Comparison of ENCODE assay signal across 9 cellular contexts in the genomic region with DNA sequence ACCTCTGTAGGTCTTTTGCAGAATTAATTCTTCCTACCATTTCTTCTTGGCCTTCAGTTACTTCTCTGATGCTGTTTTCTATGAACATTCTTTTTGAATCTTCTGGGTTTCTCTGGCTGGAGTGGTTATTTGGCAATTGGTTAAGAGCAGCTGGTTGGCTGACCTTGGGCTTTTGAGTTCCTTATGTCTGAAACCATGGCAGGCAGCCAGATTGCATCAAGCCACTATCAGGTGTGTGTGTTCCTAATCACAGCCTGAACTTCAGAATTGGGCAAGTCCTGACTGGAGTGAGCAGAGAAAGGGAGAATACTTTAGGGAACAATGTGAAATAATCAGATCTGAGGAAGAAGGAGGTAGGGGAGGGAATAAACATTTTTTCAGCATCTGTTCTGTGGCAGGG.
A peak's percentile ranks its signal among the peaks of the same experiment; 100 is the strongest.
DNase-seq lines count a peak whose midpoint lies in the region; ATAC-seq, FAIRE-seq and TF ChIP-seq lines count a peak whose summit lies in the region.
"Had no signal": no experiment of that assay in that cellular context is flagged by ENCODE, and none has a peak within 500 bp of the region (broad histone marks: within the 10 kb centered on the region; RNA-seq: fewer than 3 reads in every experiment).

No MANE protein-coding gene starts in this region.

- H3K9ac ChIP-seq in HepG2 (ENCODE audit: insufficient read depth, low read depth, low read length), result no peak overlapping the region

- H3K4me1 ChIP-seq in breast epithelium, result peaks cover 0 to 4% of the 10 kb centered on the region in 2 donors
- no peaks in the 10 kb centered on the region for H3K4me1 ChIP-seq in HepG2 (ENCODE audit: insufficient read depth, low read length)
- H3K4me1 ChIP-seq in upper lobe of right lung, result peaks cover 29% of the 10 kb centered on the region

- no peak for FAIRE-seq in HepG2 (lab: Jason Lieb, UNC)

- no peaks in the 10 kb centered on the region for H4K20me1 ChIP-seq in HepG2 (ENCODE audit: insufficient read depth, low read length)

- H3K79me2 ChIP-seq in HepG2 (ENCODE audit: insufficient read depth, low read length), result no peaks in the 10 kb centered on the region

- peak; percentile 23 to 62 for DNase-seq in NCI-H524 (lab: John Stamatoyannopoulos, UW)
- no peak for DNase-seq in NCI-H524 treated with DMSO at 0.1 percent for 48 hours (lab: John Stamatoyannopoulos, UW)
- peak in 1 of 2 donors; percentile 78 for DNase-seq in breast epithelium (ENCODE audit: low spot score in 2 of 2)
- peak; percentile 39 for DNase-seq in HepG2 (ENCODE audit: low spot score)
- DNase-seq in upper lobe of right lung, result peak; percentile 87
- no peak for DNase-seq in ACHN

- CTCF ChIA-PET in HepG2 (lab: Yijun Ruan, JAX; ENCODE audit: low intra/inter-chr PET ratio, low total read pairs), result no interaction called here

- no peaks in the 10 kb centered on the region for H3K27me3 ChIP-seq in breast epithelium
- no peaks in the 10 kb centered on the region for H3K27me3 ChIP-seq in HepG2 (ENCODE audit: control insufficient read depth in 1 of 2, insufficient read depth in 2 of 2, low read length in 2 of 2)
- H3K27me3 ChIP-seq in upper lobe of right lung, result no peaks in the 10 kb centered on the region
- H3K27me3 ChIP-seq: neutrophil had no signal

- POLR2A ChIA-PET in HepG2 (lab: Yijun Ruan, JAX), result no interaction called here

- TF ChIP-seq EP300 in HepG2 (IDR thresholded peaks at IDR 0.05; ENCODE audit: low read depth in 2 of 2, low read length in 2 of 2) (no peak), HepG2 (CRISPR knock-in tag; IDR thresholded peaks at IDR 0.05; ENCODE audit: borderline replicate concordance) (no peak)

- peak; percentile 31; the same call in 1 of the 3 replicates for ATAC-seq in HepG2
- ATAC-seq in upper lobe of right lung, result peak; percentile 81
- ATAC-seq in HG02870 (IDR thresholded peaks at IDR 0.05; ENCODE audit: unreplicated experiment), result no peak
- ATAC-seq in HG02623 (IDR thresholded peaks at IDR 0.05; ENCODE audit: unreplicated experiment), result no peak

- TF ChIP-seq RAD21 in HepG2 (CRISPR knock-in tag; IDR thresholded peaks at IDR 0.05), result no peak

- H2AFZ ChIP-seq in HepG2 (ENCODE audit: low read length), result no peak overlapping the region

- H3K4me3 ChIP-seq in breast epithelium (no peak overlapping the region), HepG2 (replicated peaks in 1 of 3; ENCODE audit: insufficient read depth in 1 of 3, low read depth in 2 of 3, low read length in 3 of 3) (no peak overlapping the region), upper lobe of right lung (no peak overlapping the region)

- in situ Hi-C loops in HepG2 (cut with HindIII; ENCODE audit: extremely low pct_ligation_motif_present, low pct_unique_long_range_greater_than_20kb) (no loop called here), ACHN (cut with HindIII; ENCODE audit: low pct_ligation_motif_present, low pct_unique_long_range_greater_than_20kb, low sequenced_read_pairs) (no loop called here)

- H3K4me2 ChIP-seq in HepG2 (ENCODE audit: low read depth, low read length), result no peak overlapping the region

- no peaks in the 10 kb centered on the region for H3K9me3 ChIP-seq in breast epithelium
- no peaks in the 10 kb centered on the region for H3K9me3 ChIP-seq in HepG2 (ENCODE audit: low read length)
- H3K9me3 ChIP-seq in upper lobe of right lung, result no peaks in the 10 kb centered on the region
- H3K9me3 ChIP-seq: neutrophil had no signal

- H3K36me3 ChIP-seq in breast epithelium, result no peaks in the 10 kb centered on the region
- no peaks in the 10 kb centered on the region for H3K36me3 ChIP-seq in HepG2 (replicated peaks in 1 of 2; ENCODE audit: control insufficient read depth in 1 of 2, insufficient read depth in 2 of 2, low read length in 2 of 2)
- no peaks in the 10 kb centered on the region for H3K36me3 ChIP-seq in upper lobe of right lung
- H3K36me3 ChIP-seq: neutrophil had no signal

- peak overlapping the region; percentile 56 to 81 for H3K27ac ChIP-seq in breast epithelium
- no peak overlapping the region for H3K27ac ChIP-seq in HepG2 (ENCODE audit: extremely low read length, insufficient read depth, low read length)
- peak overlapping the region; percentile 30 for H3K27ac ChIP-seq in upper lobe of right lung
- H3K27ac ChIP-seq: neutrophil had no signal

- no peak for TF ChIP-seq CTCF in breast epithelium (IDR thresholded peaks at IDR 0.05)
- no peak for TF ChIP-seq CTCF in HepG2 (CRISPR knock-in tag; IDR thresholded peaks at IDR 0.05)
- no peak for TF ChIP-seq CTCF in upper lobe of right lung (IDR thresholded peaks at IDR 0.05)

- intact Hi-C loops in breast epithelium (cut with DNase I; ENCODE audit: low total_unique reads), result loop anchor here (10.0 kb wide), 1 partner anchor 87 kb away; the partner anchor contains the start of gene ARHGAP10
- intact Hi-C loops in HepG2 (cut with micrococcal nuclease; ENCODE audit: unreplicated experiment), result no loop called here
- intact Hi-C loops in upper lobe of right lung (cut with DNase I), result no loop called here

- TF ChIP-seq POLR2A in breast epithelium (IDR thresholded peaks at IDR 0.05) (no peak), HepG2 (IDR thresholded peaks at IDR 0.05; ENCODE audit: insufficient read depth in 1 of 2, low read depth in 2 of 2, low read length in 2 of 2) (no peak)

- no TSS peak for BruUV-seq in HepG2 (replicated peaks; lab: Mats Ljungman, UMichigan)

TF ChIP-seq in HepG2, 621 proteins besides CTCF, POLR2A, EP300 and RAD21:
- no peak for TF ChIP-seq ZNF713 (CRISPR knock-in tag; IDR thresholded peaks at IDR 0.05)

Comparison
In these comparisons a context has a peak if more than half of its experiments do, and no peak if none do; other contexts are left out.
1. DNase-seq: peak in NCI-H524 (2 of 2), HepG2 (single experiment) and upper lobe of right lung (single experiment); none in NCI-H524 treated with DMSO at 0.1 percent for 48 hours (single experiment) and ACHN (single experiment).
2. ATAC-seq: peak in HepG2 (single experiment) and upper lobe of right lung (single experiment); none in HG02870 (single experiment) and HG02623 (single experiment).